In genomic region chr2:151973013-151973900, GRCh38 we compare ENCODE assay signal across 14 cellular contexts.
A peak's percentile ranks its signal among the peaks of the same experiment; 100 is the strongest.
DNase-seq lines count a peak whose midpoint lies in the region; ATAC-seq, FAIRE-seq and TF ChIP-seq lines count a peak whose summit lies in the region.
"Had no signal": no experiment of that assay in that cellular context is flagged by ENCODE, and none has a peak within 500 bp of the region (broad histone marks: within the 10 kb centered on the region; RNA-seq: fewer than 3 reads in every experiment).

No MANE protein-coding gene starts in this region.

- H3K27ac ChIP-seq in HepG2 (ENCODE audit: extremely low read length, insufficient read depth, low read length) (peak overlapping the region; percentile 49), right lobe of liver (no peak overlapping the region), layer of hippocampus (ENCODE audit: low read depth, low read length) (peak overlapping the region; percentile 58)
- H3K27ac ChIP-seq: epithelial cell of prostate, neutrophil had no signal

- TF ChIP-seq RAD21 in HepG2 (CRISPR knock-in tag; IDR thresholded peaks at IDR 0.05) = no peak; the same call in 1 of the 2 replicates

- H3K9me3 ChIP-seq in HepG2 (ENCODE audit: low read length) (no peaks in the 10 kb centered on the region), right lobe of liver (no peaks in the 10 kb centered on the region), adipocyte (ENCODE audit: control insufficient read depth, low read length) (peaks cover 2% of the 10 kb centered on the region), BE2C (no peaks in the 10 kb centered on the region)
- H3K9me3 ChIP-seq: neutrophil had no signal

- H3K4me1 ChIP-seq in HepG2 (ENCODE audit: insufficient read depth, low read length) = peaks cover 81% of the 10 kb centered on the region
- no peaks in the 10 kb centered on the region for H3K4me1 ChIP-seq in right lobe of liver
- H3K4me1 ChIP-seq in adipocyte (ENCODE audit: control insufficient read depth, insufficient read depth, low read length) = no peaks in the 10 kb centered on the region
- H3K4me1 ChIP-seq in BE2C = no peaks in the 10 kb centered on the region

- peaks cover 24% of the 10 kb centered on the region for H3K79me2 ChIP-seq in HepG2 (ENCODE audit: insufficient read depth, low read length)

- H4K20me1 ChIP-seq in HepG2 (ENCODE audit: insufficient read depth, low read length) = no peaks in the 10 kb centered on the region

- BruUV-seq in HepG2 (replicated peaks; lab: Mats Ljungman, UMichigan) = no TSS peak

- H3K9ac ChIP-seq in HepG2 (ENCODE audit: insufficient read depth, low read depth, low read length) = peak overlapping the region; percentile 45
- H3K9ac ChIP-seq in adipocyte (ENCODE audit: low read length) = no peak overlapping the region

- TF ChIP-seq CTCF in HepG2 (CRISPR knock-in tag; IDR thresholded peaks at IDR 0.05) (no peak), right lobe of liver (IDR thresholded peaks at IDR 0.05) (no peak), BE2C (IDR thresholded peaks at IDR 0.05; ENCODE audit: low read depth, low read length) (no peak)

- DNase-seq in HepG2 (ENCODE audit: low spot score) (peak; percentile 47), right lobe of liver (no peak), adipocyte (ENCODE audit: low read depth) (no peak), SW 1271 (lab: John Stamatoyannopoulos, UW) (no peak), BE2C (no peak)
- DNase-seq: activated CD4-positive, alpha-beta T cell treated with anti-CD3 and anti-CD28 coated beads, Interleukin-2, amount 10 ng/mL, durations not matched to agents 24 days and 14 days; activated T-cell treated with anti-CD3 and anti-CD28 coated beads, Interleukin-2, amount 50 U/mL, for 1 hour; Calu3; NCI-H446 treated with DMSO at 0.1 percent for 48 hours had no signal

- ATAC-seq in HepG2 (peak; percentile 30), right lobe of liver (no peak), GM18873 (IDR thresholded peaks at IDR 0.05; ENCODE audit: low FRiP score, unreplicated experiment) (no peak)
- ATAC-seq in activated CD4-positive, CD25-positive, alpha-beta regulatory T cell treated with anti-CD3 and anti-CD28 coated beads, Interleukin-2, amount 50 U/mL, for 24 hours = no peak

- no peaks in the 10 kb centered on the region for H3K27me3 ChIP-seq in HepG2 (ENCODE audit: control insufficient read depth in 1 of 2, insufficient read depth in 2 of 2, low read length in 2 of 2)
- H3K27me3 ChIP-seq in right lobe of liver = no peaks in the 10 kb centered on the region
- no peaks in the 10 kb centered on the region for H3K27me3 ChIP-seq in adipocyte (replicated peaks; ENCODE audit: control insufficient read depth, insufficient read depth, low read length)
- H3K27me3 ChIP-seq in layer of hippocampus (ENCODE audit: control insufficient read depth, insufficient read depth, low read length) = no peaks in the 10 kb centered on the region
- H3K27me3 ChIP-seq in BE2C = no peaks in the 10 kb centered on the region
- H3K27me3 ChIP-seq: neutrophil had no signal

- no peaks in the 10 kb centered on the region; a peak in 1 of 5 replicates for H3K36me3 ChIP-seq in HepG2 (replicated peaks in 1 of 2; ENCODE audit: control insufficient read depth in 1 of 2, insufficient read depth in 2 of 2, low read length in 2 of 2)
- no peaks in the 10 kb centered on the region for H3K36me3 ChIP-seq in right lobe of liver
- H3K36me3 ChIP-seq in adipocyte (ENCODE audit: control insufficient read depth, insufficient read depth, low read length, severe bottlenecking) = no peaks in the 10 kb centered on the region
- no peaks in the 10 kb centered on the region for H3K36me3 ChIP-seq in BE2C
- H3K36me3 ChIP-seq: neutrophil had no signal

- peak overlapping the region; percentile 93 for H3K4me2 ChIP-seq in HepG2 (ENCODE audit: low read depth, low read length)

- H3K4me3 ChIP-seq in HepG2 (replicated peaks in 1 of 3; ENCODE audit: insufficient read depth in 1 of 3, low read depth in 2 of 3, low read length in 3 of 3) (peak overlapping the region; percentile 31 to 69 (median 65)), right lobe of liver (no peak overlapping the region), adipocyte (ENCODE audit: low read length) (peak overlapping the region; percentile 17), BE2C (ENCODE audit: low read depth, low read length) (no peak overlapping the region)

- in situ Hi-C loops in HepG2 (cut with HindIII; ENCODE audit: extremely low pct_ligation_motif_present, low pct_unique_long_range_greater_than_20kb) = no loop called here

- intact Hi-C loops in HepG2 (cut with micrococcal nuclease; ENCODE audit: unreplicated experiment) (no loop called here), right lobe of liver (cut with DNase I) (no loop called here)

- H2AFZ ChIP-seq in HepG2 (ENCODE audit: low read length) = peak overlapping the region; percentile 99

- FAIRE-seq in HepG2 (lab: Jason Lieb, UNC) = peak; percentile 23

- POLR2A ChIA-PET in HepG2 (lab: Yijun Ruan, JAX) = interaction anchor here (0.5 to 2.1 kb wide), 9 partner anchors 11 to 744 kb away, joined by 3 to 20 read pairs (median 6); partner anchors contain the start of genes ARL5A and PRPF40A

- CTCF ChIA-PET in HepG2 (lab: Yijun Ruan, JAX; ENCODE audit: low intra/inter-chr PET ratio, low total read pairs) = interaction anchor here (1.0 kb wide), 1 partner anchor 52 kb away, joined by 3 read pairs; no protein-coding TSS in a partner anchor

- TF ChIP-seq POLR2A in HepG2 (IDR thresholded peaks at IDR 0.05; ENCODE audit: insufficient read depth in 1 of 2, low read depth in 2 of 2, low read length in 2 of 2) (peak in 1 of 2 experiments; percentile 39; a peak in 1 of 4 replicates), right lobe of liver (IDR thresholded peaks at IDR 0.05) (no peak)

- 11% methylated on average over 8 of the region's 8 CpGs for WGBS in HepG2 (ENCODE audit: low lambda C conversion rate)
- 85% methylated on average over 8 of the region's 8 CpGs for WGBS in right lobe of liver (ENCODE audit: insufficient coverage, low coverage, low lambda C conversion rate, missing lambda C conversion rate)

- no peak for TF ChIP-seq EP300 in HepG2 (IDR thresholded peaks at IDR 0.05; ENCODE audit: low read depth in 2 of 2, low read length in 2 of 2)
- TF ChIP-seq EP300 in HepG2 (CRISPR knock-in tag; IDR thresholded peaks at IDR 0.05; ENCODE audit: borderline replicate concordance) = no peak

TF ChIP-seq in HepG2, 621 proteins besides CTCF, POLR2A, EP300 and RAD21 (continues in another document):
- TF ChIP-seq ZXDC (CRISPR knock-in tag; IDR thresholded peaks at IDR 0.05) = no peak
- TF ChIP-seq NCOA1 (CRISPR knock-in tag; IDR thresholded peaks at IDR 0.05) = no peak
- no peak for TF ChIP-seq CCAR2 (optimal IDR thresholded peaks at IDR 0.05; ENCODE audit: low read depth, low read length)

Comparison
In these comparisons a context has a peak if more than half of its experiments do, and no peak if none do; other contexts are left out.
1. H3K27ac ChIP-seq: peak in HepG2 (single experiment) and layer of hippocampus (single experiment); none in right lobe of liver (0 of 3).
2. H3K4me3 ChIP-seq: peak in HepG2 (3 of 3) and adipocyte (single experiment); none in right lobe of liver (0 of 3) and BE2C (single experiment).